ENCODE assay signal across 10 cellular contexts in the genomic region with DNA sequence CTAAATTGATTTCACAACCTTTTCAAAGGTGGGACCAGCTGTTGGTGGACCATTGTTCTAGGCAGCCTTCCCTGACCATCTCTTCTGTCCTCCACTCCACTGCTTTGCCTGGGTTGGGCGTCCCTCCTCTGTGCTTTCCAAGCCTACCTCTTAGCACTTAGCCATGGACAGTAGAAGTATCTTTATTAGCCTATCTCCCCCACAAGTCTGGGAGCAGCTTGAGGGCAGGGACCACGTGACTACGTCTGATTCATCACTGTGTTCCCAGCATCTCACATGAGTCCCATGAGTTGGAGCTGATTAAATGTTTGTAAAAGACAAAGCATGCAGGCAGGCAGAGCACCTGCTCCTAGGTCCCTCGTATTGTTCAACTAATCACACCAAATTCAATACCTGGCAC. TPM values are rescaled to one million over a fixed set of nuclear protein-coding genes. Genes with fewer than 3 reads are reported as not detected.
DNase-seq lines count a peak whose midpoint lies in the region.
"Had no signal": no experiment of that assay in that cellular context is flagged by ENCODE, and none has a peak within 500 bp of the region (broad histone marks: within the 10 kb centered on the region; RNA-seq: fewer than 3 reads in every experiment).

No MANE protein-coding gene starts in this region.

- H3K36me3 Mint-ChIP-seq in activated naive CD4-positive, alpha-beta T cell treated with anti-CD3 and anti-CD28 coated beads for 36 hours (ENCODE audit: low read depth), result no peaks in the 10 kb centered on the region

- no peaks in the 10 kb centered on the region for H3K9me3 Mint-ChIP-seq in activated naive CD4-positive, alpha-beta T cell treated with anti-CD3 and anti-CD28 coated beads for 36 hours
- H3K9me3 Mint-ChIP-seq: dendritic cell treated with granulocyte-macrophage colony-stimulating factor and Interleukin-4, amounts not matched to agents 40 ng/mL and 50 ng/mL, for 4 days had no signal

- H3K4me1 Mint-ChIP-seq in activated naive CD4-positive, alpha-beta T cell treated with anti-CD3 and anti-CD28 coated beads for 36 hours (ENCODE audit: low read depth), result no peaks in the 10 kb centered on the region

- intact Hi-C loops in activated naive CD4-positive, alpha-beta T cell treated with anti-CD3 and anti-CD28 coated beads for 36 hours (cut with micrococcal nuclease), result no loop called here

- peaks cover 18% of the 10 kb centered on the region for H3K27me3 Mint-ChIP-seq in activated naive CD4-positive, alpha-beta T cell treated with anti-CD3 and anti-CD28 coated beads for 36 hours (ENCODE audit: low read depth)

- DNase-seq in EL, result peak; percentile 82
- DNase-seq in NCI-H146 treated with DMSO at 0.1 percent for 48 hours (lab: John Stamatoyannopoulos, UW; ENCODE audit: unreplicated experiment), result peak; percentile 65
- peak; percentile 59 for DNase-seq in astrocyte of the hippocampus (ENCODE audit: low read depth, low spot score)
- DNase-seq in mesenteric fat pad (ENCODE audit: low spot score), result peak; percentile 28
- no peak for DNase-seq in NCI-H2029 (lab: John Stamatoyannopoulos, UW)
- no peak for DNase-seq in NAMALWA (ENCODE audit: low spot score)
- DNase-seq in activated naive CD4-positive, alpha-beta T cell treated with anti-CD3 and anti-CD28 coated beads for 36 hours, result no peak
- DNase-seq in Kasumi-1 (lab: John Stamatoyannopoulos, UW), result no peak

- no peak overlapping the region for H3K4me3 Mint-ChIP-seq in activated naive CD4-positive, alpha-beta T cell treated with anti-CD3 and anti-CD28 coated beads for 36 hours
- H3K4me3 Mint-ChIP-seq: dendritic cell treated with granulocyte-macrophage colony-stimulating factor and Interleukin-4, amounts not matched to agents 40 ng/mL and 50 ng/mL, for 4 days had no signal

- H3K27ac Mint-ChIP-seq in activated naive CD4-positive, alpha-beta T cell treated with anti-CD3 and anti-CD28 coated beads for 36 hours, result no peak overlapping the region
- H3K27ac Mint-ChIP-seq: dendritic cell treated with granulocyte-macrophage colony-stimulating factor and Interleukin-4, amounts not matched to agents 40 ng/mL and 50 ng/mL, for 4 days had no signal

- CTCF ChIA-PET in activated naive CD4-positive, alpha-beta T cell treated with anti-CD3 and anti-CD28 coated beads for 36 hours (lab: Charles Lee), result interaction anchor here (1.1 kb wide), 1 partner anchor 9 kb away, joined by 3 read pairs; no protein-coding TSS in a partner anchor

RNA-seq across cellular contexts. Expression of gene MORN5, which starts 20.9 kb away (rescaled TPM):
- total RNA-seq in mesenteric fat pad, result not detected
- not detected for total RNA-seq in activated naive CD4-positive, alpha-beta T cell treated with anti-CD3 and anti-CD28 coated beads for 36 hours
- total RNA-seq: sciatic nerve had no signal

RNA-seq across cellular contexts. Expression of gene NDUFA8, which starts 21.1 kb away (rescaled TPM):
- total RNA-seq in mesenteric fat pad, result 47.5 TPM
- total RNA-seq in activated naive CD4-positive, alpha-beta T cell treated with anti-CD3 and anti-CD28 coated beads for 36 hours, result 10 to 100 TPM; 45.5 to 47.9 TPM

RNA-seq across cellular contexts. Expression of gene LHX6, which starts 48.1 kb away (rescaled TPM):
- 20.9 TPM for total RNA-seq in mesenteric fat pad
- under 1 TPM in 1 of 2 experiments, not detected in 1; 0.10 TPM for total RNA-seq in activated naive CD4-positive, alpha-beta T cell treated with anti-CD3 and anti-CD28 coated beads for 36 hours

Comparison
In these comparisons a context has a peak if more than half of its experiments do, and no peak if none do; other contexts are left out.
1. DNase-seq: peak in EL (single experiment), NCI-H146 treated with DMSO at 0.1 percent for 48 hours (single experiment), astrocyte of the hippocampus (single experiment) and mesenteric fat pad (single experiment); none in NCI-H2029 (single experiment), NAMALWA (single experiment), activated naive CD4-positive, alpha-beta T cell treated with anti-CD3 and anti-CD28 coated beads for 36 hours (single experiment) and Kasumi-1 (0 of 2).
2. RNA of gene LHX6, which starts 48.1 kb away (total RNA-seq): 20.9 TPM in mesenteric fat pad (single experiment); 0.10 TPM in activated naive CD4-positive, alpha-beta T cell treated with anti-CD3 and anti-CD28 coated beads for 36 hours; every median in the first group is over 10 times any median in the second.